In the genomic region with DNA sequence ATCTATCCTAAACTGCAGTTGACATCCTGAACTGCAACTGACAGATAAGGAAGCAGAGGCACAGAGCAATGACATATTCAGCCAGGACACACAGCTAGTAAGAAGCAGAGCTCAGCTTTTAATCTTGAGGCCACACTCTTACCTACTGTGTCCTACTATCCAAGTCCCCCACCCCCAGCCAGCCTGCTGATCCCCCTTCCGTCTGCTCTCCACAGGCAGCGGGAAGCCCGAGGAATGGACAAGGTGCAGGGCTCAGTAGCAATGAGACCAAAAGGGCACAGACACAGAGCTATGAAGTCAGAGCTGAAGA, we compare ENCODE assay signal across 19 cellular contexts. TPM values are rescaled to one million over a fixed set of nuclear protein-coding genes. Genes with fewer than 3 reads are reported as not detected.
A peak's percentile ranks its signal among the peaks of the same experiment; 100 is the strongest.
DNase-seq lines count a peak whose midpoint lies in the region; ATAC-seq and TF ChIP-seq lines count a peak whose summit lies in the region.
"Had no signal": no experiment of that assay in that cellular context is flagged by ENCODE, and none has a peak within 500 bp of the region (broad histone marks: within the 10 kb centered on the region; RNA-seq: fewer than 3 reads in every experiment).

No MANE protein-coding gene starts in this region.

- H3K27ac ChIP-seq in CD8-positive, alpha-beta T cell (ENCODE audit: low read depth, low read length), result no peak overlapping the region
- H3K27ac ChIP-seq in cingulate gyrus (ENCODE audit: low read depth, low read length), result peak overlapping the region; percentile 95
- no peak overlapping the region for H3K27ac ChIP-seq in suprapubic skin
- H3K27ac ChIP-seq: C4-2B, PC-9 had no signal

- peaks cover 40% of the 10 kb centered on the region for H3K36me3 Mint-ChIP-seq in CD8-positive, alpha-beta T cell
- H3K36me3 Mint-ChIP-seq in neural crest cell (ENCODE audit: low read depth), result peaks cover 7% of the 10 kb centered on the region

- H3K27ac Mint-ChIP-seq in CD8-positive, alpha-beta T cell, result peak overlapping the region; percentile 37
- no peak overlapping the region for H3K27ac Mint-ChIP-seq in neural crest cell (ENCODE audit: unreplicated experiment)
- H3K27ac Mint-ChIP-seq: activated naive CD8-positive, alpha-beta T cell treated with anti-CD3 and anti-CD28 coated beads, Interleukin-2, amount 10 ng/mL, durations not matched to agents 7 days and 5 days; WTC11 had no signal

- H3K27me3 Mint-ChIP-seq in CD8-positive, alpha-beta T cell (ENCODE audit: low read depth), result no peaks in the 10 kb centered on the region
- peaks cover 3% of the 10 kb centered on the region for H3K27me3 Mint-ChIP-seq in neural crest cell (ENCODE audit: low read depth)
- H3K27me3 Mint-ChIP-seq: activated naive CD8-positive, alpha-beta T cell treated with anti-CD3 and anti-CD28 coated beads, Interleukin-2, amount 10 ng/mL, durations not matched to agents 7 days and 5 days; naive thymus-derived CD8-positive, alpha-beta T cell had no signal

- H3K27me3 ChIP-seq in CD8-positive, alpha-beta T cell (ENCODE audit: insufficient read depth, low read length), result no peaks in the 10 kb centered on the region
- H3K27me3 ChIP-seq in Loucy (ENCODE audit: insufficient read depth, low read length, poor library complexity, severe bottlenecking) (no peaks in the 10 kb centered on the region), suprapubic skin (no peaks in the 10 kb centered on the region)

- H3K4me2 ChIP-seq in Loucy (ENCODE audit: low read depth, low read length, poor library complexity, severe bottlenecking), result peak overlapping the region; percentile 90
- H3K4me2 ChIP-seq: PC-9 had no signal

- H3K4me1 ChIP-seq in CD8-positive, alpha-beta T cell (ENCODE audit: insufficient read depth, low read length), result peaks cover 26% of the 10 kb centered on the region
- H3K4me1 ChIP-seq in Loucy (ENCODE audit: insufficient read depth, low read length, poor library complexity, severe bottlenecking) (peaks cover 24% of the 10 kb centered on the region), suprapubic skin (peaks cover 20% of the 10 kb centered on the region)

- no peak for TF ChIP-seq CTCF in CD8-positive, alpha-beta T cell (IDR thresholded peaks at IDR 0.05)
- TF ChIP-seq CTCF in Loucy (conservative IDR thresholded peaks at IDR 0.05; ENCODE audit: low read length) (no peak), neural crest cell (conservative IDR thresholded peaks at IDR 0.05) (no peak), suprapubic skin (IDR thresholded peaks at IDR 0.05) (no peak)

- 87% methylated on average over 3 of the region's 3 CpGs for WGBS in suprapubic skin

- CTCF ChIA-PET in CD8-positive, alpha-beta T cell (lab: Charles Lee), result interaction anchor here (1.0 to 1.3 kb wide), 2 partner anchors 13 to 22 kb away, joined by 3 to 6 read pairs; no protein-coding TSS in a partner anchor

- no peak overlapping the region for H2AFZ ChIP-seq in Loucy (ENCODE audit: low read length)
- H2AFZ ChIP-seq: PC-9 had no signal

- H3F3A ChIP-seq in Loucy (ENCODE audit: low read depth), result no peaks in the 10 kb centered on the region

- peaks cover 38% of the 10 kb centered on the region for H3K79me2 ChIP-seq in Loucy (ENCODE audit: insufficient read depth, low read length)

- no peak for TF ChIP-seq POLR2A in suprapubic skin (IDR thresholded peaks at IDR 0.05)

- H3K4me1 Mint-ChIP-seq in CD8-positive, alpha-beta T cell (ENCODE audit: low read depth), result peaks cover 33% of the 10 kb centered on the region
- peaks cover 33% of the 10 kb centered on the region for H3K4me1 Mint-ChIP-seq in neural crest cell

- intact Hi-C loops in CD8-positive, alpha-beta T cell (cut with DNase I, micrococcal nuclease), result loop anchor here (5.0 to 10.0 kb wide), 3 partner anchors 335 to 518 kb away; a partner anchor contains a TSS

- ATAC-seq in CD8-positive, alpha-beta T cell, result no peak
- ATAC-seq in HG03196 (IDR thresholded peaks at IDR 0.05; ENCODE audit: unreplicated experiment), result no peak
- ATAC-seq: naive thymus-derived CD8-positive, alpha-beta T cell; WTC11 had no signal

- H3K9ac ChIP-seq in Loucy (ENCODE audit: low read depth, low read length, poor library complexity, severe bottlenecking), result no peak overlapping the region

- TF ChIP-seq EP300 in suprapubic skin (IDR thresholded peaks at IDR 0.05), result no peak

- H4K20me1 ChIP-seq in Loucy (ENCODE audit: insufficient read depth, low read length, poor library complexity, severe bottlenecking), result peaks cover 13% of the 10 kb centered on the region

- peaks cover 4% of the 10 kb centered on the region for H3K36me3 ChIP-seq in CD8-positive, alpha-beta T cell (ENCODE audit: insufficient read depth, low read length)
- H3K36me3 ChIP-seq in Loucy (ENCODE audit: insufficient read depth, low read length), result no peaks in the 10 kb centered on the region
- peaks cover 25% of the 10 kb centered on the region for H3K36me3 ChIP-seq in suprapubic skin

- no peaks in the 10 kb centered on the region for H3K9me3 ChIP-seq in CD8-positive, alpha-beta T cell (ENCODE audit: low read length)
- H3K9me3 ChIP-seq in Loucy (ENCODE audit: insufficient read depth, low read depth, low read length), result no peaks in the 10 kb centered on the region
- no peaks in the 10 kb centered on the region for H3K9me3 ChIP-seq in suprapubic skin

- no peaks in the 10 kb centered on the region for H3K9me2 ChIP-seq in Loucy (replicated peaks; ENCODE audit: low read depth, low read length)

- no peak overlapping the region for H3K4me3 ChIP-seq in CD8-positive, alpha-beta T cell (ENCODE audit: low read depth, low read length)
- H3K4me3 ChIP-seq in Loucy (ENCODE audit: low read length, poor library complexity, severe bottlenecking), result no peak overlapping the region
- H3K4me3 ChIP-seq in suprapubic skin, result no peak overlapping the region
- H3K4me3 ChIP-seq: PC-9 had no signal

- no peak for DNase-seq in CD8-positive, alpha-beta T cell
- no peak for DNase-seq in neural crest cell (ENCODE audit: low read depth, low spot score)
- no peak for DNase-seq in suprapubic skin (ENCODE audit: low spot score in 2 of 2)
- no peak for DNase-seq in NCI-H187 (lab: John Stamatoyannopoulos, UW)
- DNase-seq: activated CD4-positive, alpha-beta T cell treated with anti-CD3 and anti-CD28 coated beads, Interleukin-2, amount 50 U/mL, for 1 hour; activated effector memory CD4-positive, alpha-beta T cell treated with anti-CD3 and anti-CD28 coated beads, Interleukin-2, amount 50 U/mL, for 16 hours; activated naive CD8-positive, alpha-beta T cell treated with anti-CD3 and anti-CD28 coated beads, Interleukin-2, amount 10 ng/mL, durations not matched to agents 7 days and 5 days; head of caudate nucleus; naive thymus-derived CD8-positive, alpha-beta T cell; NCI-H510A; NK-92 treated with Interleukin-12 subunit alpha and Interleukin-12 subunit beta, amount 100 ng/mL, for 24 hours; PC-9; Right ventricle myocardium superior had no signal

- no peaks in the 10 kb centered on the region for H3K9me3 Mint-ChIP-seq in CD8-positive, alpha-beta T cell
- H3K9me3 Mint-ChIP-seq in neural crest cell, result no peaks in the 10 kb centered on the region
- H3K9me3 Mint-ChIP-seq: activated naive CD8-positive, alpha-beta T cell treated with anti-CD3 and anti-CD28 coated beads, Interleukin-2, amount 10 ng/mL, durations not matched to agents 7 days and 5 days; naive thymus-derived CD8-positive, alpha-beta T cell; WTC11 had no signal

- H3K4me3 Mint-ChIP-seq in CD8-positive, alpha-beta T cell, result no peak overlapping the region
- peak overlapping the region; percentile 56 for H3K4me3 Mint-ChIP-seq in neural crest cell
- H3K4me3 Mint-ChIP-seq: activated naive CD8-positive, alpha-beta T cell treated with anti-CD3 and anti-CD28 coated beads, Interleukin-2, amount 10 ng/mL, durations not matched to agents 7 days and 5 days; WTC11 had no signal

- POLR2A ChIA-PET in CD8-positive, alpha-beta T cell (lab: Charles Lee), result no interaction called here

RNA-seq across cellular contexts. Expression of a gene that starts 4.3 kb away (rescaled TPM):
- 10 to 100 TPM; 11.2 to 11.7 TPM for total RNA-seq in CD8-positive, alpha-beta T cell
- total RNA-seq in neural crest cell (54.0 and 55.5 TPM in 2 replicates), suprapubic skin (10 to 100 TPM; 18.5 to 32.7 (median 23.5) TPM)

RNA-seq across cellular contexts. Expression of a gene that starts 20.8 kb away (rescaled TPM):
- total RNA-seq in CD8-positive, alpha-beta T cell, result not detected
- 0.75 and 0.98 TPM in 2 replicates for total RNA-seq in neural crest cell
- 1 to 10 TPM in 2 of 4 donors, under 1 TPM in 2; 0.40 to 2.6 (median 0.82) TPM for total RNA-seq in suprapubic skin
- total RNA-seq: activated naive CD8-positive, alpha-beta T cell treated with anti-CD3 and anti-CD28 coated beads, Interleukin-2, amount 10 ng/mL, durations not matched to agents 7 days and 5 days; naive thymus-derived CD8-positive, alpha-beta T cell; T-helper 2 cell treated with Interferon-gamma antibody and Interleukin-4, amounts not matched to agents 100 ng/mL and 5 ng/mL, for 36 hours had no signal

RNA-seq across cellular contexts. Expression of a gene that starts 49.7 kb away (rescaled TPM):
- 10 to 100 TPM; 19.1 to 22.4 TPM for total RNA-seq in CD8-positive, alpha-beta T cell
- 28.0 and 30.8 TPM in 2 replicates for total RNA-seq in neural crest cell
- 10 to 100 TPM; 35.7 to 48.5 (median 40.8) TPM for total RNA-seq in suprapubic skin
